10 cellular contexts compared by ENCODE assay signal in genomic region chr10:30857803-30858202, GRCh38.
DNase-seq lines count a peak whose midpoint lies in the region; ATAC-seq and TF ChIP-seq lines count a peak whose summit lies in the region.
"Had no signal": no experiment of that assay in that cellular context is flagged by ENCODE, and none has a peak within 500 bp of the region (broad histone marks: within the 10 kb centered on the region; RNA-seq: fewer than 3 reads in every experiment).

No MANE protein-coding gene starts in this region.

- POLR2A ChIA-PET in PC-9 (lab: Charles Lee; ENCODE audit: unreplicated experiment), result no interaction called here

- no peak for TF ChIP-seq CTCF in brain (conservative IDR thresholded peaks at IDR 0.05)
- no peak for TF ChIP-seq CTCF in hepatocyte (IDR thresholded peaks at IDR 0.05; ENCODE audit: poor library complexity)
- TF ChIP-seq CTCF in PC-9 (conservative IDR thresholded peaks at IDR 0.05), result no peak

- intact Hi-C loops in PC-9 (cut with micrococcal nuclease; ENCODE audit: unreplicated experiment), result no loop called here

- 74% methylated on average over 3 of the region's 3 CpGs for WGBS in hepatocyte (ENCODE audit: low lambda C conversion rate, missing lambda C conversion rate)

- H2AFZ ChIP-seq in hepatocyte (no peak overlapping the region), PC-9 (no peak overlapping the region)

- H3K4me3 Mint-ChIP-seq in brain, result no peak overlapping the region
- H3K4me3 Mint-ChIP-seq: natural killer cell treated with Interleukin-12 subunit alpha and Interleukin-12 subunit beta and Interleukin-15 and Interleukin-18, amount 100 ng/mL, for 72 hours had no signal

- no peak overlapping the region for H3K4me3 ChIP-seq in hepatocyte
- H3K4me3 ChIP-seq in subcutaneous abdominal adipose tissue (ENCODE audit: low read depth in 1 of 5, low read length in 5 of 5), result no peak overlapping the region
- no peak overlapping the region for H3K4me3 ChIP-seq in PC-9

- H3K4me1 ChIP-seq in hepatocyte (ENCODE audit: insufficient read depth), result no peaks in the 10 kb centered on the region
- H3K4me1 ChIP-seq in subcutaneous abdominal adipose tissue (ENCODE audit: control insufficient read depth in 5 of 5, insufficient read depth in 5 of 5, low read length in 5 of 5), result peaks cover 2 to 50% (median 39%) of the 10 kb centered on the region in 5 donors
- peaks cover 9% of the 10 kb centered on the region for H3K4me1 ChIP-seq in PC-9 (replicated peaks; ENCODE audit: insufficient read depth)

- H4K20me1 ChIP-seq in hepatocyte (ENCODE audit: insufficient read depth, poor library complexity, severe bottlenecking) (no peaks in the 10 kb centered on the region), PC-9 (ENCODE audit: insufficient read depth) (no peaks in the 10 kb centered on the region)

- H3K4me2 ChIP-seq in hepatocyte, result no peak overlapping the region
- no peak overlapping the region for H3K4me2 ChIP-seq in PC-9

- H3K27me3 Mint-ChIP-seq in brain, result no peaks in the 10 kb centered on the region
- H3K27me3 Mint-ChIP-seq: natural killer cell treated with Interleukin-12 subunit alpha and Interleukin-12 subunit beta and Interleukin-15 and Interleukin-18, amount 100 ng/mL, for 72 hours had no signal

- no peaks in the 10 kb centered on the region for H3K36me3 ChIP-seq in hepatocyte (replicated peaks; ENCODE audit: insufficient read depth, low read depth)
- H3K36me3 ChIP-seq in subcutaneous abdominal adipose tissue (ENCODE audit: control insufficient read depth in 5 of 5, insufficient read depth in 5 of 5, low read length in 5 of 5), result no peaks in the 10 kb centered on the region
- H3K36me3 ChIP-seq in PC-9 (ENCODE audit: low read depth), result no peaks in the 10 kb centered on the region

- H3K27ac ChIP-seq in hepatocyte (no peak overlapping the region), subcutaneous abdominal adipose tissue (ENCODE audit: low read depth, low read length) (peak overlapping the region; percentile 66), PC-9 (no peak overlapping the region)

- no peak overlapping the region for H3K9ac ChIP-seq in subcutaneous abdominal adipose tissue (ENCODE audit: low read length in 5 of 5)

- H3K4me1 Mint-ChIP-seq in brain, result peaks cover 54% of the 10 kb centered on the region

- no peaks in the 10 kb centered on the region for H3K79me2 ChIP-seq in hepatocyte
- H3K79me2 ChIP-seq in PC-9 (ENCODE audit: low read depth), result no peaks in the 10 kb centered on the region

- no peaks in the 10 kb centered on the region for H3K36me3 Mint-ChIP-seq in brain
- H3K36me3 Mint-ChIP-seq: natural killer cell treated with Interleukin-12 subunit alpha and Interleukin-12 subunit beta and Interleukin-15 and Interleukin-18, amount 100 ng/mL, for 72 hours had no signal

- ATAC-seq in SK-N-SH treated with all-trans-retinoic acid at 6 μM for 48 hours, result no peak
- ATAC-seq: natural killer cell treated with Interleukin-12 subunit alpha and Interleukin-12 subunit beta and Interleukin-15 and Interleukin-18, amount 100 ng/mL, for 72 hours had no signal

- no peaks in the 10 kb centered on the region for H3K27me3 ChIP-seq in hepatocyte
- no peaks in the 10 kb centered on the region for H3K27me3 ChIP-seq in subcutaneous abdominal adipose tissue (ENCODE audit: control insufficient read depth in 5 of 5, insufficient read depth in 4 of 5, low read length in 5 of 5)
- H3K27me3 ChIP-seq in PC-9 (ENCODE audit: insufficient read depth, low read depth), result no peaks in the 10 kb centered on the region

- CTCF ChIA-PET in PC-9 (lab: Charles Lee), result no interaction called here

- peak; percentile 73 for DNase-seq in HCEC 1CT
- DNase-seq in hepatocyte (ENCODE audit: low spot score), result peak; percentile 24
- DNase-seq in NCI-H524 treated with DMSO at 0.1 percent for 48 hours (lab: John Stamatoyannopoulos, UW), result no peak
- DNase-seq in PC-9, result no peak
- no peak for DNase-seq in epidermal melanocyte (ENCODE audit: insufficient read length, low spot score)
- DNase-seq: NCI-H1092 had no signal

- no peaks in the 10 kb centered on the region for H3K9me3 ChIP-seq in hepatocyte (ENCODE audit: low read depth)
- H3K9me3 ChIP-seq in subcutaneous abdominal adipose tissue (ENCODE audit: control insufficient read depth in 5 of 5, low read length in 5 of 5), result no peaks in the 10 kb centered on the region
- H3K9me3 ChIP-seq in PC-9 (ENCODE audit: insufficient read depth, low read depth), result no peaks in the 10 kb centered on the region

- H3K9me2 ChIP-seq in hepatocyte (replicated peaks; ENCODE audit: insufficient read depth), result no peaks in the 10 kb centered on the region
- no peaks in the 10 kb centered on the region for H3K9me2 ChIP-seq in PC-9 (ENCODE audit: insufficient read depth)

- H3K9me3 Mint-ChIP-seq in brain, result no peaks in the 10 kb centered on the region
- H3K9me3 Mint-ChIP-seq: natural killer cell treated with Interleukin-12 subunit alpha and Interleukin-12 subunit beta and Interleukin-15 and Interleukin-18, amount 100 ng/mL, for 72 hours had no signal

- peak overlapping the region in 3 of 5 experiments; percentile 51 to 79 (median 76) for H3K27ac Mint-ChIP-seq in brain
- H3K27ac Mint-ChIP-seq: natural killer cell treated with Interleukin-12 subunit alpha and Interleukin-12 subunit beta and Interleukin-15 and Interleukin-18, amount 100 ng/mL, for 72 hours had no signal

- BruUV-seq in PC-9 (replicated peaks; lab: Mats Ljungman, UMichigan), result no TSS peak

- no peaks in the 10 kb centered on the region for H3F3A ChIP-seq in PC-9 (ENCODE audit: insufficient read depth, low read depth)

TF ChIP-seq in SK-N-SH treated with all-trans-retinoic acid at 6 μM for 48 hours, 23 proteins besides CTCF, POLR2A, EP300 and RAD21 (continues in another document):
- no peak for TF ChIP-seq ARNTL (CRISPR knock-in tag; IDR thresholded peaks at IDR 0.05; ENCODE audit: borderline replicate concordance, low read depth)
- no peak for TF ChIP-seq SNAI2 (CRISPR knock-in tag; IDR thresholded peaks at IDR 0.05)
- TF ChIP-seq ZFP30 (CRISPR knock-in tag; IDR thresholded peaks at IDR 0.05), result no peak
- TF ChIP-seq ZC3H10 (CRISPR knock-in tag; IDR thresholded peaks at IDR 0.05), result no peak
- TF ChIP-seq, protein P1, sequence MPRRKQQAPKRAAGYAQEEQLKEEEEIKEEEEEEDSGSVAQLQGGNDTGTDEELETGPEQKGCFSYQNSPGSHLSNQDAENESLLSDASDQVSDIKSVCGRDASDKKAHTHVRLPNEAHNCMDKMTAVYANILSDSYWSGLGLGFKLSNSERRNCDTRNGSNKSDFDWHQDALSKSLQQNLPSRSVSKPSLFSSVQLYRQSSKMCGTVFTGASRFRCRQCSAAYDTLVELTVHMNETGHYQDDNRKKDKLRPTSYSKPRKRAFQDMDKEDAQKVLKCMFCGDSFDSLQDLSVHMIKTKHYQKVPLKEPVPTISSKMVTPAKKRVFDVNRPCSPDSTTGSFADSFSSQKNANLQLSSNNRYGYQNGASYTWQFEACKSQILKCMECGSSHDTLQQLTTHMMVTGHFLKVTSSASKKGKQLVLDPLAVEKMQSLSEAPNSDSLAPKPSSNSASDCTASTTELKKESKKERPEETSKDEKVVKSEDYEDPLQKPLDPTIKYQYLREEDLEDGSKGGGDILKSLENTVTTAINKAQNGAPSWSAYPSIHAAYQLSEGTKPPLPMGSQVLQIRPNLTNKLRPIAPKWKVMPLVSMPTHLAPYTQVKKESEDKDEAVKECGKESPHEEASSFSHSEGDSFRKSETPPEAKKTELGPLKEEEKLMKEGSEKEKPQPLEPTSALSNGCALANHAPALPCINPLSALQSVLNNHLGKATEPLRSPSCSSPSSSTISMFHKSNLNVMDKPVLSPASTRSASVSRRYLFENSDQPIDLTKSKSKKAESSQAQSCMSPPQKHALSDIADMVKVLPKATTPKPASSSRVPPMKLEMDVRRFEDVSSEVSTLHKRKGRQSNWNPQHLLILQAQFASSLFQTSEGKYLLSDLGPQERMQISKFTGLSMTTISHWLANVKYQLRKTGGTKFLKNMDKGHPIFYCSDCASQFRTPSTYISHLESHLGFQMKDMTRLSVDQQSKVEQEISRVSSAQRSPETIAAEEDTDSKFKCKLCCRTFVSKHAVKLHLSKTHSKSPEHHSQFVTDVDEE (CRISPR knock-in tag; IDR thresholded peaks at IDR 0.05), result no peak
- TF ChIP-seq, protein P2, sequence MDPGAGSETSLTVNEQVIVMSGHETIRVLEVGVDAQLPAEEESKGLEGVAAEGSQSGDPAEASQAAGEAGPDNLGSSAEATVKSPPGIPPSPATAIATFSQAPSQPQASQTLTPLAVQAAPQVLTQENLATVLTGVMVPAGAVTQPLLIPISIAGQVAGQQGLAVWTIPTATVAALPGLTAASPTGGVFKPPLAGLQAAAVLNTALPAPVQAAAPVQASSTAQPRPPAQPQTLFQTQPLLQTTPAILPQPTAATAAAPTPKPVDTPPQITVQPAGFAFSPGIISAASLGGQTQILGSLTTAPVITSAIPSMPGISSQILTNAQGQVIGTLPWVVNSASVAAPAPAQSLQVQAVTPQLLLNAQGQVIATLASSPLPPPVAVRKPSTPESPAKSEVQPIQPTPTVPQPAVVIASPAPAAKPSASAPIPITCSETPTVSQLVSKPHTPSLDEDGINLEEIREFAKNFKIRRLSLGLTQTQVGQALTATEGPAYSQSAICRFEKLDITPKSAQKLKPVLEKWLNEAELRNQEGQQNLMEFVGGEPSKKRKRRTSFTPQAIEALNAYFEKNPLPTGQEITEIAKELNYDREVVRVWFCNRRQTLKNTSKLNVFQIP (CRISPR knock-in tag; IDR thresholded peaks at IDR 0.05; ENCODE audit: borderline replicate concordance, low read depth), result no peak
- TF ChIP-seq CSDC2 (CRISPR knock-in tag; IDR thresholded peaks at IDR 0.05), result no peak
- TF ChIP-seq GLIS3 (CRISPR knock-in tag; IDR thresholded peaks at IDR 0.05), result no peak
- TF ChIP-seq ISL1 (CRISPR knock-in tag; IDR thresholded peaks at IDR 0.05), result no peak
- no peak for TF ChIP-seq TOX (CRISPR knock-in tag; IDR thresholded peaks at IDR 0.05; ENCODE audit: borderline replicate concordance)
- no peak for TF ChIP-seq BACH2 (CRISPR knock-in tag; IDR thresholded peaks at IDR 0.05; ENCODE audit: borderline replicate concordance)
- TF ChIP-seq, protein P3, sequence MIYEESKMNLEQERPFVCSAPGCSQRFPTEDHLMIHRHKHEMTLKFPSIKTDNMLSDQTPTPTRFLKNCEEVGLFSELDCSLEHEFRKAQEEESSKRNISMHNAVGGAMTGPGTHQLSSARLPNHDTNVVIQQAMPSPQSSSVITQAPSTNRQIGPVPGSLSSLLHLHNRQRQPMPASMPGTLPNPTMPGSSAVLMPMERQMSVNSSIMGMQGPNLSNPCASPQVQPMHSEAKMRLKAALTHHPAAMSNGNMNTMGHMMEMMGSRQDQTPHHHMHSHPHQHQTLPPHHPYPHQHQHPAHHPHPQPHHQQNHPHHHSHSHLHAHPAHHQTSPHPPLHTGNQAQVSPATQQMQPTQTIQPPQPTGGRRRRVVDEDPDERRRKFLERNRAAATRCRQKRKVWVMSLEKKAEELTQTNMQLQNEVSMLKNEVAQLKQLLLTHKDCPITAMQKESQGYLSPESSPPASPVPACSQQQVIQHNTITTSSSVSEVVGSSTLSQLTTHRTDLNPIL (CRISPR knock-in tag; IDR thresholded peaks at IDR 0.05; ENCODE audit: low read depth), result no peak

Comparison
In these comparisons a context has a peak if more than half of its experiments do, and no peak if none do; other contexts are left out.
1. DNase-seq: peak in HCEC 1CT (single experiment) and hepatocyte (single experiment); none in NCI-H524 treated with DMSO at 0.1 percent for 48 hours (single experiment), PC-9 (0 of 2) and epidermal melanocyte (single experiment).